Comparison of ENCODE assay signal across 14 cellular contexts in genomic region chr21:41839387-41840000, GRCh38. TPM values are rescaled to one million over a fixed set of nuclear protein-coding genes. Genes with fewer than 3 reads are reported as not detected.
DNase-seq lines count a peak whose midpoint lies in the region; ATAC-seq and TF ChIP-seq lines count a peak whose summit lies in the region.
"Had no signal": no experiment of that assay in that cellular context is flagged by ENCODE, and none has a peak within 500 bp of the region (broad histone marks: within the 10 kb centered on the region; RNA-seq: fewer than 3 reads in every experiment).

No MANE protein-coding gene starts in this region.

- DNase-seq in activated T-cell treated with anti-CD3 and anti-CD28 coated beads, Interleukin-2, amount 50 U/mL, for 24 hours = no peak
- no peak for DNase-seq in activated T-cell treated with anti-CD3 and anti-CD28 coated beads, Interleukin-2, amount 50 U/mL, for 72 hours
- DNase-seq in mesenteric fat pad (ENCODE audit: low spot score) (peak; percentile 85), spleen (peak; percentile 31), NCI-H510A (lab: John Stamatoyannopoulos, UW) (no peak), NCI-H1694 treated with DMSO at 0.1 percent for 48 hours (lab: John Stamatoyannopoulos, UW) (no peak)
- DNase-seq: Calu3; CD4-positive, CD25-positive, alpha-beta regulatory T cell; DMS 273 treated with DMSO at 0.1 percent for 48 hours; H9 had no signal

- H3K4me3 ChIP-seq in OCI-LY1 (ENCODE audit: low read depth, low read length, poor library complexity, severe bottlenecking) (no peak overlapping the region), spleen (no peak overlapping the region)
- H3K4me3 ChIP-seq: GM23338 had no signal

- no peaks in the 10 kb centered on the region for H3K27me3 Mint-ChIP-seq in activated T-cell treated with anti-CD3 and anti-CD28 coated beads, Interleukin-2, amount 50 U/mL, for 24 hours
- no peaks in the 10 kb centered on the region for H3K27me3 Mint-ChIP-seq in activated T-cell treated with anti-CD3 and anti-CD28 coated beads, Interleukin-2, amount 50 U/mL, for 72 hours (ENCODE audit: low read depth)
- H3K27me3 Mint-ChIP-seq: CD4-positive, CD25-positive, alpha-beta regulatory T cell had no signal

- peak overlapping the region; percentile 26 for H3K27ac Mint-ChIP-seq in activated T-cell treated with anti-CD3 and anti-CD28 coated beads, Interleukin-2, amount 50 U/mL, for 24 hours
- no peak overlapping the region for H3K27ac Mint-ChIP-seq in activated T-cell treated with anti-CD3 and anti-CD28 coated beads, Interleukin-2, amount 50 U/mL, for 72 hours
- H3K27ac Mint-ChIP-seq: GM23338, H9 had no signal

- peak overlapping the region; percentile 45; the same call in 1 of the 2 replicates for H3K9ac ChIP-seq in OCI-LY1 (ENCODE audit: low read length)

- H3K4me1 ChIP-seq in OCI-LY1 (ENCODE audit: insufficient read depth, low read length, severe bottlenecking) (peaks cover 68% of the 10 kb centered on the region), spleen (peaks cover 0 to 4% (median 0%) of the 10 kb centered on the region in 6 donors)

- H3K4me1 Mint-ChIP-seq in activated T-cell treated with anti-CD3 and anti-CD28 coated beads, Interleukin-2, amount 50 U/mL, for 24 hours (ENCODE audit: low read depth) = no peaks in the 10 kb centered on the region
- no peaks in the 10 kb centered on the region for H3K4me1 Mint-ChIP-seq in activated T-cell treated with anti-CD3 and anti-CD28 coated beads, Interleukin-2, amount 50 U/mL, for 72 hours (ENCODE audit: low read depth)

- ATAC-seq in activated T-cell treated with anti-CD3 and anti-CD28 coated beads, Interleukin-2, amount 50 U/mL, for 72 hours (replicated peaks in 1 of 2) = no peak
- no peak for ATAC-seq in HG03196 (IDR thresholded peaks at IDR 0.05; ENCODE audit: unreplicated experiment)
- ATAC-seq: GM23338 had no signal

- H3K27ac ChIP-seq in OCI-LY1 (ENCODE audit: low read depth, low read length, poor library complexity, severe bottlenecking) (peak overlapping the region; percentile 94), spleen (no peak overlapping the region)
- H3K27ac ChIP-seq: 22Rv1 had no signal

- intact Hi-C loops in spleen (cut with DNase I; ENCODE audit: low total_unique reads) = no loop called here

- H3K9me3 ChIP-seq in OCI-LY1 (ENCODE audit: low read length) = peaks cover 6% of the 10 kb centered on the region
- H3K9me3 ChIP-seq in spleen = peaks cover 0 to 15% (median 14%) of the 10 kb centered on the region in 8 donors

- H3K79me2 ChIP-seq in OCI-LY1 (ENCODE audit: insufficient read depth, low read length) = no peaks in the 10 kb centered on the region

- peaks cover 9% of the 10 kb centered on the region for H3K9me3 Mint-ChIP-seq in activated T-cell treated with anti-CD3 and anti-CD28 coated beads, Interleukin-2, amount 50 U/mL, for 24 hours
- H3K9me3 Mint-ChIP-seq in activated T-cell treated with anti-CD3 and anti-CD28 coated beads, Interleukin-2, amount 50 U/mL, for 72 hours = peaks cover 2 to 7% of the 10 kb centered on the region in 2 donors

- H3K9me2 ChIP-seq in OCI-LY1 (ENCODE audit: low read depth, low read length) = no peaks in the 10 kb centered on the region

- H2AFZ ChIP-seq in OCI-LY1 (ENCODE audit: low read length) = no peak overlapping the region
- H2AFZ ChIP-seq: GM23338 had no signal

- TF ChIP-seq POLR2A in spleen (IDR thresholded peaks at IDR 0.05) = no peak

- H3K4me2 ChIP-seq in OCI-LY1 (ENCODE audit: low read length) = peak overlapping the region; percentile 86; the same call in 1 of the 2 replicates
- H3K4me2 ChIP-seq: GM23338 had no signal

- H3F3A ChIP-seq in OCI-LY1 (ENCODE audit: insufficient read depth, low read length) = no peaks in the 10 kb centered on the region; the same call in 1 of the 2 replicates

- TF ChIP-seq CTCF in OCI-LY1 (IDR thresholded peaks at IDR 0.05; ENCODE audit: low read length) (no peak), spleen (IDR thresholded peaks at IDR 0.05 in 8 of 11, conservative IDR thresholded peaks at IDR 0.05 in 3 of 11) (no peak)

- no peaks in the 10 kb centered on the region for H4K20me1 ChIP-seq in OCI-LY1 (ENCODE audit: insufficient read depth, low read length)

- 93 to 97% (median 94%) methylated on average over 21 of the region's 21 CpGs for WGBS in spleen, 5 donors

- H3K4me3 Mint-ChIP-seq in activated T-cell treated with anti-CD3 and anti-CD28 coated beads, Interleukin-2, amount 50 U/mL, for 24 hours = no peak overlapping the region
- H3K4me3 Mint-ChIP-seq in activated T-cell treated with anti-CD3 and anti-CD28 coated beads, Interleukin-2, amount 50 U/mL, for 72 hours = no peak overlapping the region
- H3K4me3 Mint-ChIP-seq: CD4-positive, CD25-positive, alpha-beta regulatory T cell; GM23338; H9 had no signal

- peaks cover 87% of the 10 kb centered on the region for H3K36me3 ChIP-seq in OCI-LY1 (ENCODE audit: insufficient read depth, low read length)
- peaks cover 0 to 70% (median 42%) of the 10 kb centered on the region in 6 donors for H3K36me3 ChIP-seq in spleen

- H3K27me3 ChIP-seq in OCI-LY1 (ENCODE audit: insufficient read depth, low read length) = no peaks in the 10 kb centered on the region
- H3K27me3 ChIP-seq in spleen (replicated peaks in 1 of 7) = no peaks in the 10 kb centered on the region

- peaks cover 89% of the 10 kb centered on the region for H3K36me3 Mint-ChIP-seq in activated T-cell treated with anti-CD3 and anti-CD28 coated beads, Interleukin-2, amount 50 U/mL, for 24 hours (ENCODE audit: low read depth)
- peaks cover 7 to 17% of the 10 kb centered on the region in 2 donors for H3K36me3 Mint-ChIP-seq in activated T-cell treated with anti-CD3 and anti-CD28 coated beads, Interleukin-2, amount 50 U/mL, for 72 hours (ENCODE audit: insufficient read depth in 2 of 2)

RNA-seq across cellular contexts. Expression of gene PRDM15, which starts 39.6 kb away (rescaled TPM):
- 10 to 100 TPM; 12.1 to 14.6 TPM for total RNA-seq in activated T-cell treated with anti-CD3 and anti-CD28 coated beads, Interleukin-2, amount 50 U/mL, for 72 hours
- total RNA-seq in mesenteric fat pad (8.0 TPM), spleen (10 to 100 TPM in 6 of 7 donors, 1 to 10 TPM in 1; 8.4 to 18.0 (median 12.2) TPM)
- 1 to 10 TPM; 4.4 to 6.5 (median 6.0) TPM for polyA plus RNA-seq in spleen

Comparison
In these comparisons a context has a peak if more than half of its experiments do, and no peak if none do; other contexts are left out.
1. DNase-seq: peak in mesenteric fat pad (single experiment) and spleen (single experiment); none in activated T-cell treated with anti-CD3 and anti-CD28 coated beads, Interleukin-2, amount 50 U/mL, for 24 hours (single experiment), activated T-cell treated with anti-CD3 and anti-CD28 coated beads, Interleukin-2, amount 50 U/mL, for 72 hours (0 of 2), NCI-H510A (single experiment) and NCI-H1694 treated with DMSO at 0.1 percent for 48 hours (single experiment).